ENCODE assay signal across 23 cellular contexts in genomic region chr14:87492556-87492955, GRCh38.
"Had no signal": no experiment of that assay in that cellular context is flagged by ENCODE, and none has a peak within 500 bp of the region (broad histone marks: within the 10 kb centered on the region; RNA-seq: fewer than 3 reads in every experiment).

No MANE protein-coding gene starts in this region.

- H3K36me3 Mint-ChIP-seq: natural killer cell; neural progenitor cell; stimulated activated effector memory CD8-positive, alpha-beta T cell treated with anti-CD3 and anti-CD28 coated beads, Interleukin-12 subunit alpha, Interleukin-12 subunit beta, amount 100 ng/mL, for 72 hours had no signal

- H3K4me2 ChIP-seq: neural progenitor cell had no signal

- H3K27ac Mint-ChIP-seq: natural killer cell; neural progenitor cell; stimulated activated effector memory CD8-positive, alpha-beta T cell treated with anti-CD3 and anti-CD28 coated beads, Interleukin-12 subunit alpha, Interleukin-12 subunit beta, amount 100 ng/mL, for 72 hours had no signal

- H3K36me3 ChIP-seq: colonic mucosa, heart left ventricle, neural progenitor cell, ovary, right atrium auricular region, sigmoid colon, suprapubic skin, thyroid gland, upper lobe of left lung, uterus had no signal

- H2AFZ ChIP-seq: neural progenitor cell had no signal

- H3K9me3 ChIP-seq: colonic mucosa, heart left ventricle, ovary, right atrium auricular region, sigmoid colon, suprapubic skin, thyroid gland, upper lobe of left lung, uterus had no signal

- DNase-seq: colonic mucosa; dermis blood vessel endothelial cell; heart left ventricle; hypothalamus; kidney glomerular epithelial cell; mucosa of descending colon; natural killer cell; nucleus accumbens; ovary; sigmoid colon; small intestine; stimulated activated CD4-positive, alpha-beta T cell treated with anti-CD3 and anti-CD28 coated beads, Interleukin-4, amount 100 ng/mL, for 1 hour; stimulated activated CD8-positive, alpha-beta memory T cell treated with anti-CD3 and anti-CD28 coated beads, Interleukin-4, amount 100 ng/mL, for 48 hours; stimulated activated naive CD8-positive, alpha-beta T cell treated with anti-CD3 and anti-CD28 coated beads, Interleukin-15, Interleukin-2, amounts not matched to agents 100 U/mL and 50 U/mL, for 24 hours; thyroid gland; upper lobe of left lung; uterus had no signal

- H3K9me3 Mint-ChIP-seq: neural progenitor cell had no signal

- H3K4me1 Mint-ChIP-seq: natural killer cell; neural progenitor cell; stimulated activated effector memory CD8-positive, alpha-beta T cell treated with anti-CD3 and anti-CD28 coated beads, Interleukin-12 subunit alpha, Interleukin-12 subunit beta, amount 100 ng/mL, for 72 hours had no signal

- ATAC-seq: heart left ventricle; mucosa of descending colon; natural killer cell; stimulated activated effector memory CD8-positive, alpha-beta T cell treated with anti-CD3 and anti-CD28 coated beads, Interleukin-12 subunit alpha, Interleukin-12 subunit beta, amount 100 ng/mL, for 72 hours; stimulated activated naive CD8-positive, alpha-beta T cell treated with anti-CD3 and anti-CD28 coated beads, Interleukin-15, Interleukin-2, amounts not matched to agents 100 U/mL and 50 U/mL, for 24 hours had no signal

- H3K4me3 Mint-ChIP-seq: natural killer cell; neural progenitor cell; stimulated activated effector memory CD8-positive, alpha-beta T cell treated with anti-CD3 and anti-CD28 coated beads, Interleukin-12 subunit alpha, Interleukin-12 subunit beta, amount 100 ng/mL, for 72 hours had no signal

- H3K4me1 ChIP-seq: colonic mucosa, heart left ventricle, neural progenitor cell, right atrium auricular region, suprapubic skin, thyroid gland, upper lobe of left lung, uterus had no signal

- H3K27ac ChIP-seq: colonic mucosa, heart left ventricle, neural progenitor cell, ovary, right atrium auricular region, sigmoid colon, suprapubic skin, thyroid gland, upper lobe of left lung, uterus had no signal

- FAIRE-seq: endothelial cell of umbilical vein, islet of Langerhans, small intestine had no signal

- H3K27me3 ChIP-seq: colonic mucosa, heart left ventricle, neural progenitor cell, ovary, right atrium auricular region, sigmoid colon, suprapubic skin, thyroid gland, upper lobe of left lung, uterus had no signal

- H3K4me3 ChIP-seq: colonic mucosa, heart left ventricle, mucosa of descending colon, neural progenitor cell, ovary, right atrium auricular region, sigmoid colon, suprapubic skin, thyroid gland, upper lobe of left lung, uterus had no signal

- H3K9ac ChIP-seq: neural progenitor cell had no signal
